8 cellular contexts compared by ENCODE assay signal in genomic region chr2:47043142-47043890, GRCh38.
DNase-seq lines count a peak whose midpoint lies in the region; ATAC-seq and TF ChIP-seq lines count a peak whose summit lies in the region.

No MANE protein-coding gene starts in this region.

- peaks cover 54% of the 10 kb centered on the region for H3K4me1 ChIP-seq in suprapubic skin

- no peak overlapping the region for H3K4me3 Mint-ChIP-seq in activated T-cell treated with anti-CD3 and anti-CD28 coated beads, Interleukin-2, amount 50 U/mL, for 24 hours

- peaks cover 89% of the 10 kb centered on the region for H3K36me3 Mint-ChIP-seq in activated T-cell treated with anti-CD3 and anti-CD28 coated beads, Interleukin-2, amount 50 U/mL, for 24 hours (ENCODE audit: low read depth)

- no peaks in the 10 kb centered on the region for H3K27me3 Mint-ChIP-seq in activated T-cell treated with anti-CD3 and anti-CD28 coated beads, Interleukin-2, amount 50 U/mL, for 24 hours

- no peak for TF ChIP-seq POLR2A in suprapubic skin (IDR thresholded peaks at IDR 0.05)

- H3K4me3 ChIP-seq in brain microvascular endothelial cell (ENCODE audit: low read depth, low read length) (peak overlapping the region; percentile 26), kidney epithelial cell (ENCODE audit: low read depth, low read length) (peak overlapping the region; percentile 1), suprapubic skin (no peak overlapping the region)

- peak; percentile 95 for DNase-seq in AG08395 (ENCODE audit: low spot score)
- DNase-seq in HuH-7.5 (ENCODE audit: low spot score) = peak; percentile 48
- DNase-seq in brain microvascular endothelial cell = peak; percentile 94
- DNase-seq in kidney epithelial cell (ENCODE audit: low read depth) = peak; percentile 88
- no peak for DNase-seq in suprapubic skin (ENCODE audit: low spot score in 2 of 2)
- DNase-seq in NCI-H510A (lab: John Stamatoyannopoulos, UW) = no peak
- no peak for DNase-seq in activated T-cell treated with anti-CD3 and anti-CD28 coated beads, Interleukin-2, amount 50 U/mL, for 24 hours

- TF ChIP-seq CTCF in brain microvascular endothelial cell (IDR thresholded peaks at IDR 0.05; ENCODE audit: low read depth, low read length, missing control alignments) (no peak), kidney epithelial cell (IDR thresholded peaks at IDR 0.05; ENCODE audit: insufficient read depth, low read length, poor library complexity, severe bottlenecking) (no peak), suprapubic skin (IDR thresholded peaks at IDR 0.05) (no peak)

- TF ChIP-seq EP300 in suprapubic skin (IDR thresholded peaks at IDR 0.05) = no peak

- WGBS in suprapubic skin = 30% methylated on average over 8 of the region's 8 CpGs

- peak overlapping the region; percentile 97 for H3K27ac ChIP-seq in brain microvascular endothelial cell
- peak overlapping the region; percentile 66 for H3K27ac ChIP-seq in suprapubic skin

- no peaks in the 10 kb centered on the region for H3K9me3 Mint-ChIP-seq in activated T-cell treated with anti-CD3 and anti-CD28 coated beads, Interleukin-2, amount 50 U/mL, for 24 hours

- no peaks in the 10 kb centered on the region for H3K27me3 ChIP-seq in brain microvascular endothelial cell (replicated peaks)
- H3K27me3 ChIP-seq in kidney epithelial cell (ENCODE audit: control insufficient read depth, insufficient read depth, low read length) = no peaks in the 10 kb centered on the region
- no peaks in the 10 kb centered on the region for H3K27me3 ChIP-seq in suprapubic skin

- no peaks in the 10 kb centered on the region for H3K9me3 ChIP-seq in suprapubic skin

- H3K27ac Mint-ChIP-seq in activated T-cell treated with anti-CD3 and anti-CD28 coated beads, Interleukin-2, amount 50 U/mL, for 24 hours = no peak overlapping the region

- in situ Hi-C loops in brain microvascular endothelial cell (cut with HindIII; ENCODE audit: low pct_ligation_motif_present, low sequenced_read_pairs) = no loop called here

- H3K4me1 Mint-ChIP-seq in activated T-cell treated with anti-CD3 and anti-CD28 coated beads, Interleukin-2, amount 50 U/mL, for 24 hours (ENCODE audit: low read depth) = peaks cover 10% of the 10 kb centered on the region

- ATAC-seq in HG02981 (IDR thresholded peaks at IDR 0.05; ENCODE audit: unreplicated experiment) = no peak

- H3K36me3 ChIP-seq in brain microvascular endothelial cell (replicated peaks) = peaks cover 19% of the 10 kb centered on the region
- H3K36me3 ChIP-seq in kidney epithelial cell (ENCODE audit: control insufficient read depth, insufficient read depth, low read length) = peaks cover 4% of the 10 kb centered on the region
- peaks cover 56% of the 10 kb centered on the region for H3K36me3 ChIP-seq in suprapubic skin

Comparison
In these comparisons a context has a peak if more than half of its experiments do, and no peak if none do; other contexts are left out.
1. DNase-seq: peak in AG08395 (single experiment), HuH-7.5 (single experiment), brain microvascular endothelial cell (single experiment) and kidney epithelial cell (single experiment); none in suprapubic skin (0 of 2), NCI-H510A (single experiment) and activated T-cell treated with anti-CD3 and anti-CD28 coated beads, Interleukin-2, amount 50 U/mL, for 24 hours (single experiment).